8 cellular contexts compared by ENCODE assay signal in the genomic region with DNA sequence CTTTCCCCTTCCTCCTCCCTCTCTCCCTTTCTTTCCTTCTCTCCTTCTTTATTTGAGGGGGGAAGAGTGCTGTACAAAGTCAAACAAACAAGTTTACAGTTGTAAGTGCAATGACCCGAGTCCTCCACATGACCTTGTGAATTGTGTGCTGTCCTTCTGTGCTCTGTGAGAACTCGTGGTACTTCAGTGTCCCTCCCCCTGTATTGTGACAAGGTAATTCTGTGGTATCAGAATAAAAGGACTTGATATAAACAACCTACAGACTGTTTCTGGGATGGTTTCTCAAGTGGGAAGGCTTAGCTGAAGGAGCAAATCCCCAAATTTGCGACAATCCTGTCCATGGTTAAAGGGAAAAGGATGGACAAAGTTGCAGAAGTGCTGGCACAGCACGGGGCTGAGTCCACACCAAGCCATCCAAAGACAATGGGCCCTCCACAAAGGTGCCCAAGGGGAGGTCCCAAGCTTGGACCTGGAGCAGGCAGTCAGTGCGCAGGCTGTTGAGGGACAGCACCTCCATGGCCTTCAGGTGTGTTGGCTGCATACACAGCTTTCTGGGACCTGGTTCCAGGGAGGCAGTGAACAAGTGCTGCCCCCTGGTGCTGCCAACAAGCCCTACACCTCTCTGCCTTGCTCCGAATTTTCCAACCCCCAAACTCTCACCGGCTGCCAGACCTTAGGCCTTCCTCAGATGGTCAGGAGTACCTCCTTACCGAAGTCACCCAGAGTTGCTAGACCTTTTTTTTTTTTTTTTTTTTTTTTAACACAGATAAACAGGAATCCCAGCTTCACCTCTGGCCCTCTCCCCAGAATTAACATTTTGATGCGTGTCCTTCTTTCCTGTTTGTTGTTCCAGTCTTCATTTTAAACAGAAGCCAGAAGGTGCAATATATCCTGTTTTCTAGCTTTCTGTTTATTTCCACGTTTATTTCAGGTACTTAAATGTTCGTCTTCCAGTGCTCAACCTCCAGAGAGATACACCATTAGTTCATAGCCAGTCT. TPM values are rescaled to one million over a fixed set of nuclear protein-coding genes. Genes with fewer than 3 reads are reported as not detected.
DNase-seq lines count a peak whose midpoint lies in the region; ATAC-seq and TF ChIP-seq lines count a peak whose summit lies in the region.

No MANE protein-coding gene starts in this region.

- CTCF ChIA-PET in activated CD8-positive, alpha-beta T cell treated with anti-CD3 and anti-CD28 coated beads for 36 hours (lab: Charles Lee) = interaction anchor here (0.7 to 3.3 kb wide), 36 partner anchors 11 to 523 kb away, joined by 3 to 185 read pairs (median 4); a partner anchor contains a TSS

- peaks cover 11% of the 10 kb centered on the region for H3K36me3 Mint-ChIP-seq in activated CD8-positive, alpha-beta T cell treated with anti-CD3 and anti-CD28 coated beads for 36 hours (ENCODE audit: low read depth)
- H3K36me3 Mint-ChIP-seq in natural killer cell = no peaks in the 10 kb centered on the region

- H3K27me3 ChIP-seq in testis = no peaks in the 10 kb centered on the region

- DNase-seq in AG08396 (ENCODE audit: low spot score) (peak; percentile 81), HS-27A (ENCODE audit: low read depth) (peak; percentile 40), epidermal melanocyte (ENCODE audit: insufficient read length, low spot score) (peak; percentile 82), natural killer cell (peak; percentile 57), testis (peak; percentile 69)
- peak; percentile 85 for DNase-seq in activated CD8-positive, alpha-beta T cell treated with anti-CD3 and anti-CD28 coated beads for 36 hours

- no peaks in the 10 kb centered on the region for H3K9me3 ChIP-seq in testis

- H3K4me3 Mint-ChIP-seq in activated CD8-positive, alpha-beta T cell treated with anti-CD3 and anti-CD28 coated beads for 36 hours = peak overlapping the region; percentile 95
- H3K4me3 Mint-ChIP-seq in natural killer cell = peak overlapping the region; percentile 66

- no peak for TF ChIP-seq POLR2A in testis (IDR thresholded peaks at IDR 0.05)

- peak; percentile 5 for ATAC-seq in activated CD8-positive, alpha-beta T cell treated with anti-CD3 and anti-CD28 coated beads for 36 hours
- ATAC-seq in natural killer cell (no peak), GM19324 (IDR thresholded peaks at IDR 0.05; ENCODE audit: low FRiP score, unreplicated experiment) (no peak), HG02884 (IDR thresholded peaks at IDR 0.05; ENCODE audit: unreplicated experiment) (no peak)

- TF ChIP-seq CTCF in activated CD8-positive, alpha-beta T cell treated with anti-CD3 and anti-CD28 coated beads for 36 hours (IDR thresholded peaks at IDR 0.05) = peak; percentile 87
- TF ChIP-seq CTCF in natural killer cell (IDR thresholded peaks at IDR 0.05) (peak; percentile 74), testis (IDR thresholded peaks at IDR 0.05) (peak; percentile 57 to 68 (median 63))

- peak overlapping the region; percentile 41 for H3K27ac Mint-ChIP-seq in activated CD8-positive, alpha-beta T cell treated with anti-CD3 and anti-CD28 coated beads for 36 hours
- no peak overlapping the region for H3K27ac Mint-ChIP-seq in natural killer cell

- intact Hi-C loops in activated CD8-positive, alpha-beta T cell treated with anti-CD3 and anti-CD28 coated beads for 36 hours (cut with micrococcal nuclease) = loop anchor here (1.0 kb wide), 1 partner anchor 131 kb away; no protein-coding TSS in a partner anchor
- intact Hi-C loops in natural killer cell (cut with micrococcal nuclease) (loop anchor here (1.0 to 5.0 kb wide), 2 partner anchors 132 to 579 kb away; a partner anchor contains a TSS), testis (cut with DNase I; ENCODE audit: low total_unique reads) (loop anchor here (10.0 kb wide), 1 partner anchor 127 kb away; no protein-coding TSS in a partner anchor)

- WGBS in testis, 2 donors = 35 to 46% methylated on average over 11 of the region's 11 CpGs

- H3K4me1 Mint-ChIP-seq in activated CD8-positive, alpha-beta T cell treated with anti-CD3 and anti-CD28 coated beads for 36 hours (ENCODE audit: low read depth) = peaks cover 30% of the 10 kb centered on the region
- peaks cover 14 to 33% of the 10 kb centered on the region in 2 donors for H3K4me1 Mint-ChIP-seq in natural killer cell

- H3K36me3 ChIP-seq in testis (ENCODE audit: low read depth, missing control alignments) = no peaks in the 10 kb centered on the region

- no peak overlapping the region for H3K4me3 ChIP-seq in testis

- H3K27ac ChIP-seq in testis = no peak overlapping the region

- H3K27me3 Mint-ChIP-seq in activated CD8-positive, alpha-beta T cell treated with anti-CD3 and anti-CD28 coated beads for 36 hours = no peaks in the 10 kb centered on the region
- peaks cover 0 to 3% of the 10 kb centered on the region in 2 donors for H3K27me3 Mint-ChIP-seq in natural killer cell (ENCODE audit: low read depth in 2 of 2)

- POLR2A ChIA-PET in activated CD8-positive, alpha-beta T cell treated with anti-CD3 and anti-CD28 coated beads for 36 hours (lab: Charles Lee) = interaction anchor here (0.9 to 4.6 kb wide), 5 partner anchors 11 to 201 kb away, joined by 3 to 37 read pairs (median 4); no protein-coding TSS in a partner anchor

- H3K4me1 ChIP-seq in testis = peaks cover 12% of the 10 kb centered on the region

- H3K9me3 Mint-ChIP-seq in activated CD8-positive, alpha-beta T cell treated with anti-CD3 and anti-CD28 coated beads for 36 hours = no peaks in the 10 kb centered on the region
- H3K9me3 Mint-ChIP-seq in natural killer cell = no peaks in the 10 kb centered on the region

RNA-seq across cellular contexts. Expression of a gene that starts 2.6 kb away (rescaled TPM):
- 100 to 1,000 TPM; 165 to 166 TPM for total RNA-seq in activated CD8-positive, alpha-beta T cell treated with anti-CD3 and anti-CD28 coated beads for 36 hours
- total RNA-seq in natural killer cell (10 to 100 TPM; 62.8 to 95.7 (median 77.5) TPM), testis (10 to 100 TPM; 76.7 to 94.5 TPM)
- 72.3 TPM for polyA plus RNA-seq in testis (ENCODE audit: insufficient read depth, low read depth, low replicate concordance)

RNA-seq across cellular contexts. Expression of a gene that starts 17.7 kb away (rescaled TPM):
- total RNA-seq in activated CD8-positive, alpha-beta T cell treated with anti-CD3 and anti-CD28 coated beads for 36 hours = 10 to 100 TPM in 1 of 2 experiments, 1 to 10 TPM in 1; 9.6 to 11.8 TPM
- total RNA-seq in natural killer cell (10 to 100 TPM in 2 of 3 donors, 1 to 10 TPM in 1; 9.5 to 19.1 (median 15.2) TPM), testis (10 to 100 TPM; 60.3 to 67.1 TPM)
- 73.4 TPM for polyA plus RNA-seq in testis (ENCODE audit: insufficient read depth, low read depth, low replicate concordance)

RNA-seq across cellular contexts. Expression of a gene that starts 17.8 kb away (rescaled TPM):
- 10 to 100 TPM; 22.0 to 31.7 TPM for total RNA-seq in activated CD8-positive, alpha-beta T cell treated with anti-CD3 and anti-CD28 coated beads for 36 hours
- 10 to 100 TPM; 48.5 to 58.7 (median 55.6) TPM for total RNA-seq in natural killer cell
- total RNA-seq in testis = 10 to 100 TPM; 72.4 to 79.7 TPM
- polyA plus RNA-seq in testis (ENCODE audit: insufficient read depth, low read depth, low replicate concordance) = 54.7 TPM

RNA-seq across cellular contexts. Expression of a gene that starts 47.9 kb away (rescaled TPM):
- under 1 TPM in 1 of 2 experiments, not detected in 1; 0.23 TPM for total RNA-seq in activated CD8-positive, alpha-beta T cell treated with anti-CD3 and anti-CD28 coated beads for 36 hours
- 1 to 10 TPM in 2 of 3 donors, not detected in 1; 1.3 to 1.9 TPM for total RNA-seq in natural killer cell
- total RNA-seq in testis = 10 to 100 TPM in 1 of 2 donors, 1 to 10 TPM in 1; 8.8 to 14.8 TPM
- polyA plus RNA-seq in testis (ENCODE audit: insufficient read depth, low read depth, low replicate concordance) = 3.0 TPM

RNA-seq across cellular contexts. Expression of a gene that starts 52.2 kb away (rescaled TPM):
- total RNA-seq in activated CD8-positive, alpha-beta T cell treated with anti-CD3 and anti-CD28 coated beads for 36 hours = 10 to 100 TPM; 34.7 to 35.2 TPM
- total RNA-seq in natural killer cell = 10 to 100 TPM; 24.1 to 28.9 (median 27.5) TPM
- total RNA-seq in testis = 10 to 100 TPM; 15.7 to 23.4 TPM
- polyA plus RNA-seq in testis (ENCODE audit: insufficient read depth, low read depth, low replicate concordance) = 16.8 TPM
